Comparison of ENCODE assay signal across 27 cellular contexts in the genomic region with DNA sequence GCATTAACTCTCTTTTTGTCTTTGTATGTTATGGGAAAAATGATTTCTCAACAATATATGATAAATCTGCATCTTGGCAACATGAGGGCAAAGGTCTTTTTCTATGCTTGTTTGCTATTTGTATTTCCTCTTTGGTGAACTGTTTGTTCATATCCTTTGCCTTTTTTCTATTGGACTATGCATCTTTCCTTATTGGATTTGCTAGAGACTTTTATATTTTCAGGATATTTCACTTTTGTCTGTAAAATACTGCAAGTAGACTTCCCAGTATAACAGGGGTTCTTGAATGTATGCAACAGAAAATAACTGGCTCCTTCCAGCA.
A peak's percentile ranks its signal among the peaks of the same experiment; 100 is the strongest.
DNase-seq lines count a peak whose midpoint lies in the region; ATAC-seq and TF ChIP-seq lines count a peak whose summit lies in the region.
"Had no signal": no experiment of that assay in that cellular context is flagged by ENCODE, and none has a peak within 500 bp of the region (broad histone marks: within the 10 kb centered on the region; RNA-seq: fewer than 3 reads in every experiment).

No MANE protein-coding gene starts in this region.

- H3F3A ChIP-seq in SK-N-SH (replicated peaks; ENCODE audit: insufficient read depth) (no peaks in the 10 kb centered on the region), PC-3 (ENCODE audit: low read length, unreplicated experiment) (no peaks in the 10 kb centered on the region), smooth muscle cell (ENCODE audit: low read depth) (no peaks in the 10 kb centered on the region)

- H3K27me3 ChIP-seq in SK-N-SH (ENCODE audit: insufficient read depth) (no peaks in the 10 kb centered on the region), PC-3 (ENCODE audit: low read length) (no peaks in the 10 kb centered on the region), smooth muscle cell (ENCODE audit: low read depth) (no peaks in the 10 kb centered on the region), A673 (replicated peaks; ENCODE audit: insufficient read depth, low read depth, low read length, poor library complexity) (no peaks in the 10 kb centered on the region)
- H3K27me3 ChIP-seq in CD8-positive, alpha-beta memory T cell (ENCODE audit: insufficient read depth, low read length, poor library complexity, severe bottlenecking) = no peaks in the 10 kb centered on the region
- H3K27me3 ChIP-seq: ascending aorta had no signal

- peaks cover 0 to 6% of the 10 kb centered on the region in 2 donors for H3K27me3 Mint-ChIP-seq in effector memory CD8-positive, alpha-beta T cell
- H3K27me3 Mint-ChIP-seq in CD8-positive, alpha-beta memory T cell = peaks cover 2 to 3% of the 10 kb centered on the region in 2 donors
- H3K27me3 Mint-ChIP-seq: activated CD8-positive, alpha-beta memory T cell treated with anti-CD3 and anti-CD28 coated beads, Interleukin-2, amount 10 ng/mL, durations not matched to agents 7 days and 5 days; B cell; memory B cell; stimulated activated memory B cell treated with anti-CD40 and anti-IgM and Interleukin-4, amounts not matched to agents 10 μg/mL and 1 μg/mL and 100 μg/mL, for 72 hours had no signal

- H3K27ac ChIP-seq in SK-N-SH (ENCODE audit: low read depth in 2 of 2, low read length in 1 of 2) (peak overlapping the region; percentile 29 to 60; a peak in 2 of 4 replicates), PC-3 (ENCODE audit: low read length) (no peak overlapping the region), smooth muscle cell (ENCODE audit: low read depth) (no peak overlapping the region), A673 (ENCODE audit: low read depth, low read length, poor library complexity, severe bottlenecking) (no peak overlapping the region)
- H3K27ac ChIP-seq in CD8-positive, alpha-beta memory T cell (ENCODE audit: low read depth, low read length) = no peak overlapping the region
- H3K27ac ChIP-seq: ascending aorta, HL-60, psoas muscle had no signal

- BruUV-seq in PC-3 (replicated peaks; lab: Mats Ljungman, UMichigan) (no TSS peak), A673 (replicated peaks; lab: Mats Ljungman, UMichigan) (no TSS peak)

- H3K9me3 ChIP-seq in SK-N-SH (no peaks in the 10 kb centered on the region), PC-3 (ENCODE audit: low read length) (no peaks in the 10 kb centered on the region), smooth muscle cell (replicated peaks; ENCODE audit: low read depth) (no peaks in the 10 kb centered on the region), A673 (ENCODE audit: low read depth, low read length, poor library complexity, severe bottlenecking) (no peaks in the 10 kb centered on the region)
- no peaks in the 10 kb centered on the region for H3K9me3 ChIP-seq in CD8-positive, alpha-beta memory T cell (ENCODE audit: low read length)
- H3K9me3 ChIP-seq: ascending aorta, psoas muscle had no signal

- TF ChIP-seq CTCF in SK-N-SH (IDR thresholded peaks at IDR 0.05) (no peak), PC-3 (conservative IDR thresholded peaks at IDR 0.05; ENCODE audit: low read depth, low read length) (no peak), smooth muscle cell (IDR thresholded peaks at IDR 0.05; ENCODE audit: borderline replicate concordance, insufficient read depth, poor library complexity, severe bottlenecking) (no peak), A673 (conservative IDR thresholded peaks at IDR 0.05; ENCODE audit: low read depth, low read length) (no peak)

- ATAC-seq in SK-N-SH treated with all-trans-retinoic acid at 6 μM for 48 hours = no peak
- ATAC-seq in PC-3 = peak; percentile 14; the same call in 1 of the 2 replicates
- ATAC-seq in effector memory CD8-positive, alpha-beta T cell (replicated peaks) = no peak
- ATAC-seq in HG02763 (IDR thresholded peaks at IDR 0.05; ENCODE audit: unreplicated experiment) = no peak
- ATAC-seq: activated CD8-positive, alpha-beta memory T cell treated with anti-CD3 and anti-CD28 coated beads, Interleukin-2, amount 10 ng/mL, durations not matched to agents 7 days and 5 days; activated T-cell treated with anti-CD3 and anti-CD28 coated beads, Interleukin-2, amount 50 U/mL, for 4 hours; Panc1; WTC11 had no signal

- intact Hi-C loops in PC-3 (cut with micrococcal nuclease) (loop anchor here (5.0 kb wide), 1 partner anchor 53 kb away; no protein-coding TSS in a partner anchor), A673 (cut with micrococcal nuclease; ENCODE audit: unreplicated experiment) (no loop called here)

- no peaks in the 10 kb centered on the region for H3K79me2 ChIP-seq in SK-N-SH (ENCODE audit: insufficient read depth)
- H3K79me2 ChIP-seq in PC-3 (ENCODE audit: low read length) = no peaks in the 10 kb centered on the region
- no peaks in the 10 kb centered on the region for H3K79me2 ChIP-seq in smooth muscle cell (ENCODE audit: low read depth)

- POLR2A ChIA-PET in SK-N-SH (lab: Yijun Ruan, JAX) (no interaction called here), PC-3 (lab: Charles Lee; ENCODE audit: unreplicated experiment) (interaction anchor here (0.6 to 0.7 kb wide), 3 partner anchors 41 to 517 kb away, joined by 3 to 4 read pairs (median 3); no protein-coding TSS in a partner anchor), A673 (lab: Charles Lee; ENCODE audit: low non-redundant PET) (no interaction called here)
- POLR2A ChIA-PET in CD8-positive, alpha-beta memory T cell (lab: Charles Lee) = interaction anchor here (1.6 kb wide), 1 partner anchor 69 kb away, joined by 3 read pairs; a partner anchor contains a TSS

- H3K4me1 ChIP-seq in SK-N-SH (ENCODE audit: control insufficient read depth in 1 of 2, insufficient read depth in 2 of 2, low read depth in 1 of 2, low read length in 1 of 2) (peaks cover under 1 to 9% of the 10 kb centered on the region in 2 experiments; a peak in 2 of 4 replicates), PC-3 (ENCODE audit: insufficient read depth, low read length) (peaks cover 19% of the 10 kb centered on the region), smooth muscle cell (ENCODE audit: low read depth) (no peaks in the 10 kb centered on the region), A673 (ENCODE audit: insufficient read depth, low read length, poor library complexity, severe bottlenecking) (no peaks in the 10 kb centered on the region)
- peaks cover 15% of the 10 kb centered on the region for H3K4me1 ChIP-seq in CD8-positive, alpha-beta memory T cell (ENCODE audit: insufficient read depth, low read length)

- no peak for TF ChIP-seq RAD21 in SK-N-SH (IDR thresholded peaks at IDR 0.05; ENCODE audit: low read length)

- H3K4me1 Mint-ChIP-seq in effector memory CD8-positive, alpha-beta T cell (ENCODE audit: low read depth in 2 of 2) = peaks cover 13 to 19% of the 10 kb centered on the region in 2 donors
- peaks cover 24 to 41% (median 39%) of the 10 kb centered on the region in 3 donors for H3K4me1 Mint-ChIP-seq in CD8-positive, alpha-beta memory T cell
- H3K4me1 Mint-ChIP-seq: B cell; memory B cell; stimulated activated memory B cell treated with anti-CD40 and anti-IgM and Interleukin-4, amounts not matched to agents 10 μg/mL and 1 μg/mL and 100 μg/mL, for 72 hours had no signal

- DNase-seq in SK-N-SH = no peak
- DNase-seq in PC-3 = no peak
- DNase-seq in effector memory CD8-positive, alpha-beta T cell = no peak
- DNase-seq in smooth muscle cell (lab: John Stamatoyannopoulos, UW; ENCODE audit: unreplicated experiment) = no peak
- no peak for DNase-seq in CD8-positive, alpha-beta memory T cell
- no peak for DNase-seq in A673 (ENCODE audit: low spot score)
- DNase-seq: activated CD4-positive, alpha-beta T cell treated with anti-CD3 and anti-CD28 coated beads, Interleukin-2, amount 50 U/mL, for 1 hour; activated CD8-positive, alpha-beta memory T cell treated with anti-CD3 and anti-CD28 coated beads, Interleukin-2, amount 10 ng/mL, durations not matched to agents 7 days and 5 days; activated T-cell treated with anti-CD3 and anti-CD28 coated beads, Interleukin-2, amount 50 U/mL, for 4 hours; DMS153; effector memory CD4-positive, alpha-beta T cell; NCI-H1417 treated with DMSO at 0.1 percent for 48 hours; NCI-H2029 treated with DMSO at 0.1 percent for 48 hours; NCI-H526 treated with DMSO at 0.1 percent for 48 hours; nucleus accumbens; psoas muscle; stimulated activated CD4-positive, alpha-beta T cell treated with anti-CD3 and anti-CD28 coated beads, Interleukin-15, amount 100 ng/mL, for 24 hours; trophoblast cell had no signal

- no peaks in the 10 kb centered on the region for H3K36me3 Mint-ChIP-seq in effector memory CD8-positive, alpha-beta T cell (ENCODE audit: insufficient read depth)
- H3K36me3 Mint-ChIP-seq in CD8-positive, alpha-beta memory T cell = no peaks in the 10 kb centered on the region
- H3K36me3 Mint-ChIP-seq: memory B cell; stimulated activated memory B cell treated with anti-CD40 and anti-IgM and Interleukin-4, amounts not matched to agents 10 μg/mL and 1 μg/mL and 100 μg/mL, for 72 hours had no signal

- no peaks in the 10 kb centered on the region for H3K36me3 ChIP-seq in SK-N-SH (replicated peaks in 1 of 2; ENCODE audit: control insufficient read depth in 1 of 2, insufficient read depth in 2 of 2, low read length in 1 of 2)
- no peaks in the 10 kb centered on the region for H3K36me3 ChIP-seq in PC-3 (ENCODE audit: low read depth, low read length)
- H3K36me3 ChIP-seq in smooth muscle cell (ENCODE audit: low read depth) = no peaks in the 10 kb centered on the region
- no peaks in the 10 kb centered on the region for H3K36me3 ChIP-seq in CD8-positive, alpha-beta memory T cell (ENCODE audit: insufficient read depth, low read length)
- no peaks in the 10 kb centered on the region for H3K36me3 ChIP-seq in A673 (ENCODE audit: insufficient read depth, low read length, poor library complexity, severe bottlenecking)
- H3K36me3 ChIP-seq: ascending aorta had no signal

- H3K9ac ChIP-seq in SK-N-SH (no peak overlapping the region), PC-3 (ENCODE audit: low read length) (no peak overlapping the region), smooth muscle cell (ENCODE audit: low read depth) (no peak overlapping the region)

- no peak for TF ChIP-seq EP300 in SK-N-SH (IDR thresholded peaks at IDR 0.05; ENCODE audit: borderline replicate concordance in 1 of 2, low read depth in 1 of 2, low read length in 1 of 2)

- no peak overlapping the region for H3K4me3 Mint-ChIP-seq in effector memory CD8-positive, alpha-beta T cell
- H3K4me3 Mint-ChIP-seq in CD8-positive, alpha-beta memory T cell = no peak overlapping the region
- H3K4me3 Mint-ChIP-seq: activated CD8-positive, alpha-beta memory T cell treated with anti-CD3 and anti-CD28 coated beads, Interleukin-2, amount 10 ng/mL, durations not matched to agents 7 days and 5 days; activated T-cell treated with anti-CD3 and anti-CD28 coated beads, Interleukin-2, amount 50 U/mL, for 4 hours; B cell; memory B cell; stimulated activated memory B cell treated with anti-CD40 and anti-IgM and Interleukin-4, amounts not matched to agents 10 μg/mL and 1 μg/mL and 100 μg/mL, for 72 hours; WTC11 had no signal

- H3K27ac Mint-ChIP-seq in effector memory CD8-positive, alpha-beta T cell = peak overlapping the region; percentile 47 to 68
- peak overlapping the region in 3 of 8 donors; percentile 1 to 80 (median 12) for H3K27ac Mint-ChIP-seq in CD8-positive, alpha-beta memory T cell
- H3K27ac Mint-ChIP-seq: activated CD8-positive, alpha-beta memory T cell treated with anti-CD3 and anti-CD28 coated beads, Interleukin-2, amount 10 ng/mL, durations not matched to agents 7 days and 5 days; B cell; memory B cell; stimulated activated memory B cell treated with anti-CD40 and anti-IgM and Interleukin-4, amounts not matched to agents 10 μg/mL and 1 μg/mL and 100 μg/mL, for 72 hours; WTC11 had no signal

- H3K9me3 Mint-ChIP-seq in effector memory CD8-positive, alpha-beta T cell = no peaks in the 10 kb centered on the region
- H3K9me3 Mint-ChIP-seq in CD8-positive, alpha-beta memory T cell = peaks cover 0 to 1% (median 0%) of the 10 kb centered on the region in 5 donors
- H3K9me3 Mint-ChIP-seq: memory B cell; stimulated activated memory B cell treated with anti-CD40 and anti-IgM and Interleukin-4, amounts not matched to agents 10 μg/mL and 1 μg/mL and 100 μg/mL, for 72 hours had no signal

- H4K20me1 ChIP-seq in SK-N-SH (ENCODE audit: insufficient read depth) (no peaks in the 10 kb centered on the region), PC-3 (ENCODE audit: low read length) (no peaks in the 10 kb centered on the region), smooth muscle cell (ENCODE audit: low read depth) (no peaks in the 10 kb centered on the region)

- CTCF ChIA-PET in SK-N-SH (lab: Yijun Ruan, JAX) = no interaction called here
- CTCF ChIA-PET in PC-3 (lab: Charles Lee) = no interaction called here
- CTCF ChIA-PET in CD8-positive, alpha-beta memory T cell (lab: Charles Lee) = no interaction called here
- CTCF ChIA-PET in A673 (lab: Charles Lee) = no interaction called here

- H3K4me2 ChIP-seq in SK-N-SH (no peak overlapping the region), PC-3 (ENCODE audit: low read length) (peak overlapping the region; percentile 38), smooth muscle cell (no peak overlapping the region)

- H3K4me3 ChIP-seq in SK-N-SH (ENCODE audit: low read depth in 2 of 2, low read length in 1 of 2) (no peak overlapping the region), PC-3 (ENCODE audit: low read length) (no peak overlapping the region), smooth muscle cell (no peak overlapping the region), A673 (ENCODE audit: low read depth, low read length, poor library complexity, severe bottlenecking) (no peak overlapping the region)
- no peak overlapping the region for H3K4me3 ChIP-seq in CD8-positive, alpha-beta memory T cell (ENCODE audit: low read length)
- H3K4me3 ChIP-seq: ascending aorta, psoas muscle had no signal

- H3K9me2 ChIP-seq in SK-N-SH (no peaks in the 10 kb centered on the region), PC-3 (replicated peaks; ENCODE audit: low read length) (no peaks in the 10 kb centered on the region)

- H2AFZ ChIP-seq in SK-N-SH (ENCODE audit: low read depth) (peak overlapping the region; percentile 20; the same call in 1 of the 2 replicates), PC-3 (ENCODE audit: low read length) (no peak overlapping the region), smooth muscle cell (ENCODE audit: low read depth) (peak overlapping the region; percentile 40)

Comparison
In these comparisons a context has a peak if more than half of its experiments do, and no peak if none do; other contexts are left out.
1. H3K27ac ChIP-seq: peak in SK-N-SH (2 of 2); none in PC-3 (single experiment), smooth muscle cell (single experiment), CD8-positive, alpha-beta memory T cell (single experiment) and A673 (single experiment).
2. POLR2A ChIA-PET loops: an anchor here in PC-3 (0.6 to 0.7 kb wide) and CD8-positive, alpha-beta memory T cell (1.6 kb wide); none called in SK-N-SH and A673.